Comparison of ENCODE assay signal across 15 cellular contexts in the genomic region with DNA sequence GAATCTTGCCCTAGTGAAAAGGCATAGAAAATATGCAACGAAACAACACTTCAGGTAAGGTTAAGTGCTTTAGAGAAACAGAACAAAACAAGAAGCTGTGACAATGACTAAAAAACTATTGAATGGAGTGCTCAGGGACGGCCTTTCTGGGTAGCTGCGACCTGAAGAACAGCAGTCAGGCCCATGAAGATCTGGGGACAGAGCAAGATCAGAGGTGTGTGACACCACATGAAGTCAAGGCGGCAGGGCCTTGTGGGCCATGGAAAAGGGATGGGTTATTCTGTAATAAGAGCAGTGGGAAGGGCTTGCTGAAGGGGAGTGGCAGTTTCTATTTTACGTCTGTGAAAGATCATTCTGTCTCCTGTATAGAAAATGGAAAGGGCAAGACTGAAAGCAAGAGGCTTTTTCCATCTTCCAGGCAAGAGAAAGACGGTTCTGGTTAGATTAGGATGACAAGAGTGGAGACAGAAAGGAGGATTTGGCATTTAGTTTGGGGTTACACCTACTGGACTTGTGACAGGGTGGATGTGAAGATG. TPM values are rescaled to one million over a fixed set of nuclear protein-coding genes. Genes with fewer than 3 reads are reported as not detected.
DNase-seq lines count a peak whose midpoint lies in the region; ATAC-seq and TF ChIP-seq lines count a peak whose summit lies in the region.
"Had no signal": no experiment of that assay in that cellular context is flagged by ENCODE, and none has a peak within 500 bp of the region (broad histone marks: within the 10 kb centered on the region; RNA-seq: fewer than 3 reads in every experiment).

No MANE protein-coding gene starts in this region.

- no peak for DNase-seq in activated CD4-positive, alpha-beta T cell treated with anti-CD3 and anti-CD28 coated beads, Interleukin-2, amount 10 ng/mL, durations not matched to agents 24 days and 14 days
- no peak for DNase-seq in activated CD4-positive, alpha-beta T cell treated with anti-CD3 and anti-CD28 coated beads for 4 hours
- DNase-seq in SJSA1 (ENCODE audit: low read depth in 1 of 2, low spot score in 2 of 2) (no peak), esophagus squamous epithelium (lab: John Stamatoyannopoulos, UW) (no peak), GDM1 (lab: John Stamatoyannopoulos, UW) (no peak), SW 1271 (lab: John Stamatoyannopoulos, UW) (no peak)
- DNase-seq: DMS79; dorsolateral prefrontal cortex; head of caudate nucleus; MG63; NCI-H446; stimulated activated CD4-positive, alpha-beta T cell treated with anti-CD3 and anti-CD28 coated beads, Interleukin-4, amount 100 ng/mL, for 4 hours had no signal

- H3K9me3 Mint-ChIP-seq in activated CD4-positive, alpha-beta T cell treated with anti-CD3 and anti-CD28 coated beads, Interleukin-2, amount 10 ng/mL, durations not matched to agents 24 days and 14 days, result no peaks in the 10 kb centered on the region

- H3K36me3 ChIP-seq in SJSA1 (peaks cover 41% of the 10 kb centered on the region), esophagus squamous epithelium (peaks cover 0 to 13% (median 0%) of the 10 kb centered on the region in 3 donors), skeletal muscle tissue (ENCODE audit: control insufficient read depth in 3 of 3, insufficient read depth in 3 of 3, low read length in 3 of 3) (no peaks in the 10 kb centered on the region)

- peaks cover 40% of the 10 kb centered on the region for H3K36me3 Mint-ChIP-seq in activated CD4-positive, alpha-beta T cell treated with anti-CD3 and anti-CD28 coated beads, Interleukin-2, amount 10 ng/mL, durations not matched to agents 24 days and 14 days (ENCODE audit: low read depth)

- no peak overlapping the region for H3K4me3 ChIP-seq in SJSA1
- no peak overlapping the region for H3K4me3 ChIP-seq in esophagus squamous epithelium
- peak overlapping the region in 1 of 3 donors; percentile 0 for H3K4me3 ChIP-seq in skeletal muscle tissue (ENCODE audit: low read length in 3 of 3)
- H3K4me3 ChIP-seq: dorsolateral prefrontal cortex, MG63 had no signal

- peak overlapping the region; percentile 36 for H3K27ac ChIP-seq in SJSA1
- H3K27ac ChIP-seq in esophagus squamous epithelium, result peak overlapping the region in 3 of 4 donors; percentile 2 to 59 (median 34)
- peak overlapping the region; percentile 43 for H3K27ac ChIP-seq in skeletal muscle tissue (ENCODE audit: low read depth, low read length)
- H3K27ac ChIP-seq: parathyroid adenoma had no signal

- peaks cover 56% of the 10 kb centered on the region for H3K4me1 ChIP-seq in SJSA1 (replicated peaks)
- peaks cover 37 to 86% (median 57%) of the 10 kb centered on the region in 3 donors for H3K4me1 ChIP-seq in esophagus squamous epithelium
- H3K4me1 ChIP-seq in skeletal muscle tissue (ENCODE audit: control insufficient read depth in 3 of 3, insufficient read depth in 3 of 3, low read length in 3 of 3), result peaks cover 57 to 62% (median 58%) of the 10 kb centered on the region in 3 donors

- H3K27me3 ChIP-seq in SJSA1 (replicated peaks) (no peaks in the 10 kb centered on the region), esophagus squamous epithelium (no peaks in the 10 kb centered on the region), skeletal muscle tissue (ENCODE audit: control insufficient read depth in 3 of 3, insufficient read depth in 3 of 3, low read length in 3 of 3) (no peaks in the 10 kb centered on the region)
- H3K27me3 ChIP-seq: dorsolateral prefrontal cortex, MG63 had no signal

- 60 to 64% methylated on average over 6 of the region's 6 CpGs for WGBS in esophagus squamous epithelium, 2 donors

- intact Hi-C loops in activated CD4-positive, alpha-beta T cell treated with anti-CD3 and anti-CD28 coated beads, Interleukin-2, amount 10 ng/mL, durations not matched to agents 24 days and 14 days (cut with micrococcal nuclease), result no loop called here
- intact Hi-C loops in esophagus squamous epithelium (cut with DNase I), result no loop called here

- H3K4me1 Mint-ChIP-seq in activated CD4-positive, alpha-beta T cell treated with anti-CD3 and anti-CD28 coated beads, Interleukin-2, amount 10 ng/mL, durations not matched to agents 24 days and 14 days, result peaks cover 58% of the 10 kb centered on the region

- no peaks in the 10 kb centered on the region for H3K9me3 ChIP-seq in SJSA1 (replicated peaks)
- no peaks in the 10 kb centered on the region for H3K9me3 ChIP-seq in esophagus squamous epithelium
- H3K9me3 ChIP-seq in skeletal muscle tissue (ENCODE audit: control insufficient read depth in 3 of 3, low read length in 3 of 3), result no peaks in the 10 kb centered on the region
- H3K9me3 ChIP-seq: MG63 had no signal

- no peak overlapping the region for H3K4me3 Mint-ChIP-seq in activated CD4-positive, alpha-beta T cell treated with anti-CD3 and anti-CD28 coated beads, Interleukin-2, amount 10 ng/mL, durations not matched to agents 24 days and 14 days

- H3K27me3 Mint-ChIP-seq in activated CD4-positive, alpha-beta T cell treated with anti-CD3 and anti-CD28 coated beads, Interleukin-2, amount 10 ng/mL, durations not matched to agents 24 days and 14 days, result no peaks in the 10 kb centered on the region

- peak overlapping the region; percentile 69 for H3K27ac Mint-ChIP-seq in activated CD4-positive, alpha-beta T cell treated with anti-CD3 and anti-CD28 coated beads, Interleukin-2, amount 10 ng/mL, durations not matched to agents 24 days and 14 days

- ATAC-seq in GM21526 (IDR thresholded peaks at IDR 0.05; ENCODE audit: low FRiP score, unreplicated experiment), result no peak

- H3K9ac ChIP-seq in skeletal muscle tissue (ENCODE audit: low read depth in 1 of 3, low read length in 3 of 3), result peak overlapping the region in 1 of 3 donors; percentile 25
- H3K9ac ChIP-seq: parathyroid adenoma had no signal

- no peak for TF ChIP-seq POLR2A in esophagus squamous epithelium (IDR thresholded peaks at IDR 0.05)

- TF ChIP-seq CTCF in esophagus squamous epithelium (IDR thresholded peaks at IDR 0.05), result no peak

RNA-seq across cellular contexts. Expression of a gene that starts 5.1 kb away (rescaled TPM):
- total RNA-seq in activated CD4-positive, alpha-beta T cell treated with anti-CD3 and anti-CD28 coated beads, Interleukin-2, amount 10 ng/mL, durations not matched to agents 24 days and 14 days, result 142 and 153 TPM in 2 replicates
- 45.4 and 51.1 TPM in 2 replicates for total RNA-seq in SJSA1 (2014; rRNA removed; shearing (Covaris generic))
- total RNA-seq in esophagus squamous epithelium (10 to 100 TPM; 44.4 to 80.7 (median 63.4) TPM), skeletal muscle tissue (36.5 TPM)

RNA-seq across cellular contexts. Expression of a gene that starts 45.7 kb away (rescaled TPM):
- 26.3 and 30.2 TPM in 2 replicates for total RNA-seq in activated CD4-positive, alpha-beta T cell treated with anti-CD3 and anti-CD28 coated beads, Interleukin-2, amount 10 ng/mL, durations not matched to agents 24 days and 14 days
- 24.8 and 43.5 TPM in 2 replicates for total RNA-seq in SJSA1 (2014; rRNA removed; shearing (Covaris generic))
- total RNA-seq in esophagus squamous epithelium (10 to 100 TPM; 32.8 to 54.0 (median 46.7) TPM), skeletal muscle tissue (5.7 TPM)
